ENCODE assay signal across 10 cellular contexts in genomic region chr5:156942064-156942463, GRCh38. TPM values are rescaled to one million over a fixed set of nuclear protein-coding genes. Genes with fewer than 3 reads are reported as not detected.
DNase-seq lines count a peak whose midpoint lies in the region; ATAC-seq and TF ChIP-seq lines count a peak whose summit lies in the region.
"Had no signal": no experiment of that assay in that cellular context is flagged by ENCODE, and none has a peak within 500 bp of the region (broad histone marks: within the 10 kb centered on the region; RNA-seq: fewer than 3 reads in every experiment).

No MANE protein-coding gene starts in this region.

- CTCF ChIA-PET in activated CD4-positive, alpha-beta memory T cell treated with anti-CD3 and anti-CD28 coated beads for 36 hours (lab: Charles Lee), result interaction anchor here (1.0 to 1.4 kb wide), 2 partner anchors 22 to 85 kb away, joined by 3 read pairs; no protein-coding TSS in a partner anchor

- H3K4me1 ChIP-seq in ovary (ENCODE audit: insufficient read depth), result no peaks in the 10 kb centered on the region

- H3K36me3 ChIP-seq in GM06990 (ENCODE audit: control insufficient read depth, insufficient read depth, low read length) (no peaks in the 10 kb centered on the region), ovary (no peaks in the 10 kb centered on the region)

- TF ChIP-seq EP300 in ovary (IDR thresholded peaks at IDR 0.05), result no peak

- H3K9me3 ChIP-seq in ovary, result no peaks in the 10 kb centered on the region

- H3K27me3 Mint-ChIP-seq in activated CD4-positive, alpha-beta memory T cell treated with anti-CD3 and anti-CD28 coated beads for 36 hours, result no peaks in the 10 kb centered on the region

- ATAC-seq in GM19372 (IDR thresholded peaks at IDR 0.05; ENCODE audit: low read depth, unreplicated experiment) (peak; percentile 96), HG02981 (IDR thresholded peaks at IDR 0.05; ENCODE audit: unreplicated experiment) (peak; percentile 96)

- DNase-seq in GM06990 (ENCODE audit: extremely low read depth, insufficient read length) (peak; percentile 43), SKM-1 (lab: John Stamatoyannopoulos, UW; ENCODE audit: unreplicated experiment) (no peak), posterior cingulate gyrus (no peak), ovary (no peak), NCI-H2196 (lab: John Stamatoyannopoulos, UW; ENCODE audit: unreplicated experiment) (no peak)
- no peak for DNase-seq in activated CD4-positive, alpha-beta memory T cell treated with anti-CD3 and anti-CD28 coated beads for 36 hours
- DNase-seq: activated T-cell treated with anti-CD3 and anti-CD28 coated beads, Interleukin-2, amount 50 U/mL, for 4 hours had no signal

- intact Hi-C loops in activated CD4-positive, alpha-beta memory T cell treated with anti-CD3 and anti-CD28 coated beads for 36 hours (cut with micrococcal nuclease), result loop anchor here (1.0 kb wide), 2 partner anchors 22 to 83 kb away; no protein-coding TSS in a partner anchor
- intact Hi-C loops in posterior cingulate gyrus (cut with DNase I), result no loop called here
- intact Hi-C loops in ovary (cut with DNase I), result no loop called here

- TF ChIP-seq POLR2A in ovary (IDR thresholded peaks at IDR 0.05), result no peak

- 43 to 58% (median 57%) methylated on average over 2 of the region's 2 CpGs for WGBS in ovary, 3 donors

- no peak overlapping the region for H3K27ac ChIP-seq in ovary

- peaks cover 16% of the 10 kb centered on the region for H3K4me1 Mint-ChIP-seq in activated CD4-positive, alpha-beta memory T cell treated with anti-CD3 and anti-CD28 coated beads for 36 hours (ENCODE audit: low read depth)
- H3K4me1 Mint-ChIP-seq: CD14-positive monocyte had no signal

- H3K4me3 Mint-ChIP-seq in activated CD4-positive, alpha-beta memory T cell treated with anti-CD3 and anti-CD28 coated beads for 36 hours, result no peak overlapping the region
- H3K4me3 Mint-ChIP-seq: activated T-cell treated with anti-CD3 and anti-CD28 coated beads, Interleukin-2, amount 50 U/mL, for 4 hours; CD14-positive monocyte had no signal

- peak overlapping the region; percentile 52 for H3K27ac Mint-ChIP-seq in activated CD4-positive, alpha-beta memory T cell treated with anti-CD3 and anti-CD28 coated beads for 36 hours

- TF ChIP-seq CTCF in GM06990 (IDR thresholded peaks at IDR 0.05; ENCODE audit: insufficient read depth, low read length, poor library complexity, severe bottlenecking) (no peak), ovary (IDR thresholded peaks at IDR 0.05) (no peak)

- H3K9me3 Mint-ChIP-seq in activated CD4-positive, alpha-beta memory T cell treated with anti-CD3 and anti-CD28 coated beads for 36 hours, result peaks cover 2% of the 10 kb centered on the region
- H3K9me3 Mint-ChIP-seq: activated T-cell treated with anti-CD3 and anti-CD28 coated beads, Interleukin-2, amount 50 U/mL, for 4 hours had no signal

- POLR2A ChIA-PET in activated CD4-positive, alpha-beta memory T cell treated with anti-CD3 and anti-CD28 coated beads for 36 hours (lab: Charles Lee), result interaction anchor here (0.5 to 1.3 kb wide), 2 partner anchors 84 to 163 kb away, joined by 3 to 4 read pairs; no protein-coding TSS in a partner anchor

- H3K36me3 Mint-ChIP-seq in activated CD4-positive, alpha-beta memory T cell treated with anti-CD3 and anti-CD28 coated beads for 36 hours, result peaks cover 1% of the 10 kb centered on the region
- H3K36me3 Mint-ChIP-seq: CD14-positive monocyte had no signal

- H3K27me3 ChIP-seq in GM06990 (replicated peaks; ENCODE audit: control insufficient read depth, insufficient read depth, low read length) (no peaks in the 10 kb centered on the region), ovary (no peaks in the 10 kb centered on the region)

- H3K4me3 ChIP-seq in GM06990 (replicated peaks; ENCODE audit: low read depth, low read length) (no peak overlapping the region), ovary (no peak overlapping the region)

RNA-seq across cellular contexts. Expression of gene TIMD4, which starts 21.0 kb away (rescaled TPM):
- 1 to 10 TPM; 1.8 to 3.1 TPM for total RNA-seq in activated CD4-positive, alpha-beta memory T cell treated with anti-CD3 and anti-CD28 coated beads for 36 hours
- total RNA-seq in ovary, result not detected
- under 1 TPM; 0.07 to 0.67 TPM for polyA plus RNA-seq in ovary
